In the genomic region with DNA sequence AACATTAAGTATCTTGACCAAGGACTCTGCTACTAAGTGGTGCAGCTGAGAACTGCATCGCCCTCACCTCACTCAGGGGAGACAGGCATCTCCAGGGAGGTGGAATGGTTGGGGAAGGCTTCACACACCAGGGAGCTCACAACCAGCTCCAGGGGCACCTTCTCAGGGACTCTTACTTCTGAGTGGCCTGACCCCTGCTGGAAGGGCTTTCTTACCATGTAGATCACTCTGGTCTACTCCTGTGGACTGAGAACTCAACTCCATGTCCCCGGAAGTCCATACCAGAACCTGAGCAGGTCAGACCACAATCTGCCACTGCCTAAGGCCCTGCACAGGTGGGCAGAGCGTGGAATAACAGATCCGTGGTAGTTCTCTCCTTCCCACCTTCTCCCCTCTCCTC, we compare ENCODE assay signal across 1 cellular context.
TF ChIP-seq lines count a peak whose summit lies in the region.

No MANE protein-coding gene starts in this region.

TF ChIP-seq in H1, 55 proteins besides CTCF, POLR2A, EP300 and RAD21:
- TF ChIP-seq JUND (IDR thresholded peaks at IDR 0.05; ENCODE audit: low read length) (no peak), NANOG (IDR thresholded peaks at IDR 0.05; ENCODE audit: insufficient read depth, low read depth, low read length, poor library complexity, severe bottlenecking) (no peak), TEAD4 (IDR thresholded peaks at IDR 0.05; ENCODE audit: low read depth, low read length) (no peak), TBP (IDR thresholded peaks at IDR 0.05; ENCODE audit: low read depth, low read length) (no peak)
- TF ChIP-seq, protein P1, sequence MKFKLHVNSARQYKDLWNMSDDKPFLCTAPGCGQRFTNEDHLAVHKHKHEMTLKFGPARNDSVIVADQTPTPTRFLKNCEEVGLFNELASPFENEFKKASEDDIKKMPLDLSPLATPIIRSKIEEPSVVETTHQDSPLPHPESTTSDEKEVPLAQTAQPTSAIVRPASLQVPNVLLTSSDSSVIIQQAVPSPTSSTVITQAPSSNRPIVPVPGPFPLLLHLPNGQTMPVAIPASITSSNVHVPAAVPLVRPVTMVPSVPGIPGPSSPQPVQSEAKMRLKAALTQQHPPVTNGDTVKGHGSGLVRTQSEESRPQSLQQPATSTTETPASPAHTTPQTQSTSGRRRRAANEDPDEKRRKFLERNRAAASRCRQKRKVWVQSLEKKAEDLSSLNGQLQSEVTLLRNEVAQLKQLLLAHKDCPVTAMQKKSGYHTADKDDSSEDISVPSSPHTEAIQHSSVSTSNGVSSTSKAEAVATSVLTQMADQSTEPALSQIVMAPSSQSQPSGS (IDR thresholded peaks at IDR 0.05; ENCODE audit: low read length): no peak
TF ChIP-seq in H1: peak in this region for 0.
